12 cellular contexts compared by ENCODE assay signal in genomic region chr20:20184149-20184548, GRCh38.
DNase-seq lines count a peak whose midpoint lies in the region; ATAC-seq and TF ChIP-seq lines count a peak whose summit lies in the region.
"Had no signal": no experiment of that assay in that cellular context is flagged by ENCODE, and none has a peak within 500 bp of the region (broad histone marks: within the 10 kb centered on the region; RNA-seq: fewer than 3 reads in every experiment).

No MANE protein-coding gene starts in this region.

- H3K27ac Mint-ChIP-seq in HFFc6 (no peak overlapping the region), neural crest cell (ENCODE audit: unreplicated experiment) (no peak overlapping the region), osteocyte (ENCODE audit: unreplicated experiment) (no peak overlapping the region)
- H3K27ac Mint-ChIP-seq: CD4-positive, alpha-beta T cell; memory B cell had no signal

- H3K36me3 Mint-ChIP-seq in HFFc6 (ENCODE audit: low read depth) (no peaks in the 10 kb centered on the region), neural crest cell (ENCODE audit: low read depth) (peaks cover 4% of the 10 kb centered on the region), osteocyte (ENCODE audit: unreplicated experiment) (no peaks in the 10 kb centered on the region)
- H3K36me3 Mint-ChIP-seq: memory B cell had no signal

- H3K4me3 ChIP-seq in vagina: no peak overlapping the region
- H3K4me3 ChIP-seq: dorsolateral prefrontal cortex had no signal

- H3K9me3 Mint-ChIP-seq in HFFc6 (no peaks in the 10 kb centered on the region), neural crest cell (peaks cover 11% of the 10 kb centered on the region), osteocyte (ENCODE audit: unreplicated experiment) (peaks cover 5% of the 10 kb centered on the region)

- no peaks in the 10 kb centered on the region for H3K36me3 ChIP-seq in vagina

- no peak for TF ChIP-seq POLR2A in vagina (IDR thresholded peaks at IDR 0.05)

- no peaks in the 10 kb centered on the region; the same call in 1 of the 2 replicates for H3K4me1 Mint-ChIP-seq in HFFc6 (ENCODE audit: low read depth)
- H3K4me1 Mint-ChIP-seq in neural crest cell: no peaks in the 10 kb centered on the region
- no peaks in the 10 kb centered on the region for H3K4me1 Mint-ChIP-seq in osteocyte (ENCODE audit: unreplicated experiment)
- H3K4me1 Mint-ChIP-seq: memory B cell had no signal

- no peak overlapping the region for H3K27ac ChIP-seq in vagina
- H3K27ac ChIP-seq: dorsolateral prefrontal cortex had no signal

- intact Hi-C loops in vagina (cut with DNase I): no loop called here

- H3K9me3 ChIP-seq in vagina: no peaks in the 10 kb centered on the region

- H3K4me1 ChIP-seq in vagina: no peaks in the 10 kb centered on the region

- H3K4me3 Mint-ChIP-seq in HFFc6 (no peak overlapping the region), neural crest cell (no peak overlapping the region), osteocyte (ENCODE audit: unreplicated experiment) (no peak overlapping the region)
- H3K4me3 Mint-ChIP-seq: CD4-positive, alpha-beta T cell; memory B cell had no signal

- H3K27me3 Mint-ChIP-seq in HFFc6 (ENCODE audit: insufficient read depth): no peaks in the 10 kb centered on the region; the same call in 1 of the 2 replicates
- peaks cover 3% of the 10 kb centered on the region for H3K27me3 Mint-ChIP-seq in neural crest cell (ENCODE audit: low read depth)
- no peaks in the 10 kb centered on the region for H3K27me3 Mint-ChIP-seq in osteocyte (ENCODE audit: unreplicated experiment)

- DNase-seq in activated CD4-positive, alpha-beta T cell treated with anti-CD3 and anti-CD28 coated beads for 48 hours: peak; percentile 47
- DNase-seq in activated CD4-positive, alpha-beta T cell treated with anti-CD3 and anti-CD28 coated beads, Interleukin-2, amount 50 U/mL, for 1 hour: no peak
- DNase-seq in HFFc6 (no peak), UCSD-AML1 (lab: John Stamatoyannopoulos, UW; ENCODE audit: unreplicated experiment) (peak; percentile 20), neural crest cell (ENCODE audit: low read depth, low spot score) (no peak), osteocyte (ENCODE audit: extremely low spot score, unreplicated experiment) (no peak), vagina (ENCODE audit: extremely low spot score in 2 of 2) (no peak)
- DNase-seq: activated CD8-positive, alpha-beta memory T cell treated with anti-CD3 and anti-CD28 coated beads, Interleukin-2, amount 50 U/mL, for 4 hours; CD4-positive, alpha-beta T cell; dorsolateral prefrontal cortex had no signal

- no peaks in the 10 kb centered on the region for H3K27me3 ChIP-seq in vagina
- H3K27me3 ChIP-seq: dorsolateral prefrontal cortex had no signal

- ATAC-seq in GM21825 (IDR thresholded peaks at IDR 0.05; ENCODE audit: unreplicated experiment): no peak

- TF ChIP-seq CTCF in HFFc6 (IDR thresholded peaks at IDR 0.05) (peak; percentile 70), neural crest cell (conservative IDR thresholded peaks at IDR 0.05) (peak; percentile 38), osteocyte (IDR thresholded peaks at IDR 0.05) (no peak), vagina (IDR thresholded peaks at IDR 0.05) (no peak)

Comparison
In these comparisons a context has a peak if more than half of its experiments do, and no peak if none do; other contexts are left out.
1. DNase-seq: peak in activated CD4-positive, alpha-beta T cell treated with anti-CD3 and anti-CD28 coated beads for 48 hours (single experiment) and UCSD-AML1 (single experiment); none in activated CD4-positive, alpha-beta T cell treated with anti-CD3 and anti-CD28 coated beads, Interleukin-2, amount 50 U/mL, for 1 hour (single experiment), HFFc6 (single experiment), neural crest cell (single experiment), osteocyte (single experiment) and vagina (0 of 2).
2. CTCF ChIP-seq: peak in HFFc6 (single experiment) and neural crest cell (single experiment); none in osteocyte (single experiment) and vagina (0 of 3).